ENCODE assay signal across 1 cellular context in genomic region chr12:9792185-9792900, GRCh38.
TF ChIP-seq lines count a peak whose summit lies in the region.

No MANE protein-coding gene starts in this region.

TF ChIP-seq in IMR-90, 13 proteins besides CTCF, POLR2A, EP300 and RAD21:
- TF ChIP-seq SMC3 (IDR thresholded peaks at IDR 0.05; ENCODE audit: low read depth, low read length), result no peak
- no peak for TF ChIP-seq RCOR1 (IDR thresholded peaks at IDR 0.05; ENCODE audit: insufficient replicate concordance, low read length)
